ENCODE assay signal across 31 cellular contexts in the genomic region with DNA sequence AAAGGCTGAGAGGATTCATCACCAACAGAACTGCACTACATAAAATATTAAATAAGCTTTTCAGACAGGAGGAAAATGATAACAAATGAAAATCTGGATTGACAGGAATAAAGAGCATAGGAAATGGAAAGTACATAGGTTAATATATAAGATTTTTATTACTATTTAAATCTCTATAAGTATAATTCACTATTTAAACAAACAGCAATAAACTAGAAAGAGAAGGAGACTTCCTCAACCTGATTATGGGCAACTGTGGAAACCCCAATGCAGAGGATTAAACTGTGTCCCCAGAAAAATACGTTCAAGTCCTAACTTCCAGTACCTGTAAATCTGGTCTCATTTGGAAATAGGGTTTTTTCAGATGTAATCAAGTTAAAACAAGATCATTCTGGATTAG. TPM values are rescaled to one million over a fixed set of nuclear protein-coding genes. Genes with fewer than 3 reads are reported as not detected.
DNase-seq lines count a peak whose midpoint lies in the region; ATAC-seq, FAIRE-seq and TF ChIP-seq lines count a peak whose summit lies in the region.
"Had no signal": no experiment of that assay in that cellular context is flagged by ENCODE, and none has a peak within 500 bp of the region (broad histone marks: within the 10 kb centered on the region; RNA-seq: fewer than 3 reads in every experiment).

No MANE protein-coding gene starts in this region.

- no peak for TF ChIP-seq CTCF in mucosa of descending colon (IDR thresholded peaks at IDR 0.05)

- no peak for DNase-seq in left colon
- no peak for DNase-seq in mucosa of descending colon
- no peak for DNase-seq in small intestine
- DNase-seq in stimulated activated CD4-positive, alpha-beta T cell treated with anti-CD3 and anti-CD28 coated beads, Interleukin-15, amount 100 ng/mL, for 24 hours: no peak
- DNase-seq: 8988T; ACHN; AML-193; BE2C; C1 segment of cervical spinal cord; Caco-2; Calu3; CD4-positive, alpha-beta memory T cell; CD4-positive, alpha-beta T cell; CD4-positive, CD25-positive, alpha-beta regulatory T cell; CD8-positive, alpha-beta memory T cell; CD8-positive, alpha-beta T cell; COR-L47; DMS 273 treated with DMSO at 0.1 percent for 48 hours; DMS153; DMS53; DMS79; DMS79 treated with DMSO at 0.1 percent for 48 hours; DND-41; EL had no signal

- no peak overlapping the region for H3K4me3 ChIP-seq in mucosa of descending colon
- no peak overlapping the region for H3K4me3 ChIP-seq in small intestine (ENCODE audit: low read depth in 1 of 2, low read length in 2 of 2)
- H3K4me3 ChIP-seq: A549; BLaER1; BLaER1 treated with 17β-estradiol and CSF1 and Interleukin-3, amounts not matched to agents 10 nM and 100 nM had no signal

- no peaks in the 10 kb centered on the region for H3K4me1 ChIP-seq in mucosa of descending colon (ENCODE audit: low read depth)
- no peaks in the 10 kb centered on the region for H3K4me1 ChIP-seq in small intestine (ENCODE audit: control insufficient read depth in 2 of 2, insufficient read depth in 1 of 2, low read depth in 1 of 2, low read length in 1 of 2)
- H3K4me1 ChIP-seq: A549; BE2C; BLaER1; BLaER1 treated with 17β-estradiol and CSF1 and Interleukin-3, amounts not matched to agents 10 nM and 100 nM; Caco-2 had no signal

- no peaks in the 10 kb centered on the region for H3K27me3 ChIP-seq in small intestine (ENCODE audit: control insufficient read depth in 2 of 2, insufficient read depth in 2 of 2, low read length in 2 of 2)
- H3K27me3 ChIP-seq: BE2C; BLaER1; BLaER1 treated with 17β-estradiol and CSF1 and Interleukin-3, amounts not matched to agents 10 nM and 100 nM had no signal

- no peaks in the 10 kb centered on the region for H3K9me3 ChIP-seq in mucosa of descending colon
- no peaks in the 10 kb centered on the region for H3K9me3 ChIP-seq in small intestine (ENCODE audit: control insufficient read depth, low read depth)
- H3K9me3 ChIP-seq: A549; BE2C; BLaER1; BLaER1 treated with 17β-estradiol and CSF1 and Interleukin-3, amounts not matched to agents 10 nM and 100 nM; Caco-2 had no signal

- H3K36me3 ChIP-seq in mucosa of descending colon (ENCODE audit: low read depth) (no peaks in the 10 kb centered on the region), small intestine (ENCODE audit: control insufficient read depth in 2 of 2, insufficient read depth in 2 of 2, low read length in 2 of 2) (no peaks in the 10 kb centered on the region)
- H3K36me3 ChIP-seq: BE2C; BLaER1; BLaER1 treated with 17β-estradiol and CSF1 and Interleukin-3, amounts not matched to agents 10 nM and 100 nM had no signal

- H3K27ac ChIP-seq in small intestine (ENCODE audit: low read depth in 1 of 2, low read length in 1 of 2): no peak overlapping the region
- H3K27ac ChIP-seq: 22Rv1; A549; BLaER1; BLaER1 treated with 17β-estradiol and CSF1 and Interleukin-3, amounts not matched to agents 10 nM and 100 nM; C4-2B had no signal

- FAIRE-seq in small intestine (lab: Jason Lieb, UNC): no peak
- FAIRE-seq: A204.1, A549, D721Med had no signal

- intact Hi-C loops in left colon (cut with DNase I, micrococcal nuclease): no loop called here
- intact Hi-C loops in mucosa of descending colon (cut with DNase I, micrococcal nuclease): no loop called here

- WGBS in small intestine, 3 donors: 27 to 66% (median 63%) methylated on average over 1 of the region's 1 CpG

- peak; percentile 83 for ATAC-seq in left colon
- peak; percentile 61 for ATAC-seq in mucosa of descending colon
- ATAC-seq: A549; CD8-positive, alpha-beta T cell had no signal

RNA-seq across cellular contexts. Expression of a gene that starts 14.8 kb away (rescaled TPM):
- total RNA-seq in left colon: 100 to 1,000 TPM; 142 to 145 TPM
- 100 to 1,000 TPM in 2 of 3 donors, 10 to 100 TPM in 1; 70.5 to 145 (median 129) TPM for total RNA-seq in mucosa of descending colon
- 100 to 1,000 TPM; 115 to 153 (median 144) TPM for polyA plus RNA-seq in small intestine

RNA-seq across cellular contexts. Expression of a gene that starts 53.9 kb away (rescaled TPM):
- total RNA-seq in left colon (10 to 100 TPM; 37.1 to 43.6 TPM), mucosa of descending colon (10 to 100 TPM; 37.3 to 43.9 (median 43.1) TPM)
- 10 to 100 TPM; 14.5 to 23.0 (median 21.3) TPM for polyA plus RNA-seq in small intestine
